In genomic region chrX:119636419-119636818, GRCh38 we compare ENCODE assay signal across 15 cellular contexts. TPM values are rescaled to one million over a fixed set of nuclear protein-coding genes. Genes with fewer than 3 reads are reported as not detected.
DNase-seq lines count a peak whose midpoint lies in the region; ATAC-seq, FAIRE-seq and TF ChIP-seq lines count a peak whose summit lies in the region.
"Had no signal": no experiment of that assay in that cellular context is flagged by ENCODE, and none has a peak within 500 bp of the region (broad histone marks: within the 10 kb centered on the region; RNA-seq: fewer than 3 reads in every experiment).

No MANE protein-coding gene starts in this region.

- H3K4me1 ChIP-seq in trophoblast cell (ENCODE audit: control insufficient read depth in 1 of 2, insufficient read depth in 2 of 2, low read length in 2 of 2), result no peaks in the 10 kb centered on the region

- H3K9me3 Mint-ChIP-seq in activated naive CD8-positive, alpha-beta T cell (ENCODE audit: low read depth), result no peaks in the 10 kb centered on the region

- no CpG with 5 or more reads among the region's 8 CpGs for WGBS in trophoblast cell (ENCODE audit: extremely low coverage, insufficient coverage, insufficient read length)

- H3K27me3 ChIP-seq in trophoblast cell (ENCODE audit: insufficient read depth, low read length), result no peaks in the 10 kb centered on the region

- peak; percentile 48 for ATAC-seq in GM19043 (IDR thresholded peaks at IDR 0.05; ENCODE audit: low read depth, unreplicated experiment)
- peak; percentile 49 for ATAC-seq in HG02798 (IDR thresholded peaks at IDR 0.05; ENCODE audit: poor library complexity, unreplicated experiment)
- no peak for ATAC-seq in Right ventricle myocardium superior (ENCODE audit: poor library complexity)
- ATAC-seq in left colon, result no peak

- no peak overlapping the region for H3K4me3 ChIP-seq in trophoblast cell (ENCODE audit: low read depth, low read length)
- H3K4me3 ChIP-seq: thoracic aorta had no signal

- H4K91ac ChIP-seq in trophoblast cell (ENCODE audit: low read depth, low read length), result no peak overlapping the region

- H3K9me3 ChIP-seq in trophoblast cell (ENCODE audit: insufficient read depth, low read depth, low read length), result no peaks in the 10 kb centered on the region
- H3K9me3 ChIP-seq: thoracic aorta had no signal

- peaks cover 2% of the 10 kb centered on the region for H3K36me3 Mint-ChIP-seq in activated naive CD8-positive, alpha-beta T cell

- no peak overlapping the region for H2AFZ ChIP-seq in trophoblast cell (ENCODE audit: insufficient read depth, low read length, poor library complexity)

- H3K4me3 Mint-ChIP-seq in activated naive CD8-positive, alpha-beta T cell, result no peak overlapping the region

- H3K27me3 Mint-ChIP-seq in activated naive CD8-positive, alpha-beta T cell, result no peaks in the 10 kb centered on the region

- peak; percentile 84 for FAIRE-seq in GM12891 (lab: Jason Lieb, UNC)

- no peaks in the 10 kb centered on the region for H3K79me2 ChIP-seq in trophoblast cell (ENCODE audit: control insufficient read depth, insufficient read depth, low read length, poor library complexity)

- no peak overlapping the region for H4K8ac ChIP-seq in trophoblast cell (ENCODE audit: low read depth, low read length)

- peaks cover 29 to 49% of the 10 kb centered on the region in 2 experiments for H3K36me3 ChIP-seq in trophoblast cell (ENCODE audit: control insufficient read depth in 1 of 2, insufficient read depth in 2 of 2, low read length in 2 of 2)
- H3K36me3 ChIP-seq: thoracic aorta had no signal

- H3K23ac ChIP-seq in trophoblast cell (ENCODE audit: low read length), result no peak overlapping the region

- no peak overlapping the region for H3K9ac ChIP-seq in trophoblast cell (ENCODE audit: low read length)

- no peak for DNase-seq in GM12891 (ENCODE audit: insufficient read length, low spot score)
- no peak for DNase-seq in Right ventricle myocardium superior
- DNase-seq in cerebellar nuclear complex (lab: John Stamatoyannopoulos, UW), result no peak
- DNase-seq in trophoblast cell, result no peak
- DNase-seq in left colon, result no peak
- DNase-seq: GOT3; hippocampal formation; mesenchymal stem cell; MV-4-11; NCI-H774; stimulated activated CD4-positive, alpha-beta T cell treated with anti-CD3 and anti-CD28 coated beads, Interleukin-2, amount 100 ng/mL, for 48 hours had no signal

- H3K79me1 ChIP-seq in trophoblast cell (ENCODE audit: low read length), result no peaks in the 10 kb centered on the region

- H2BK120ac ChIP-seq in trophoblast cell (ENCODE audit: insufficient read depth, low read length, poor library complexity), result no peak overlapping the region

- H3K4me2 ChIP-seq in trophoblast cell (ENCODE audit: low read length), result no peak overlapping the region

- no peak overlapping the region for H2BK5ac ChIP-seq in trophoblast cell (ENCODE audit: low read depth, low read length, poor library complexity)

- no peak for TF ChIP-seq POLR2A in GM12891 (IDR thresholded peaks at IDR 0.05; ENCODE audit: low read depth, low read length)

- no peak overlapping the region for H4K12ac ChIP-seq in trophoblast cell (ENCODE audit: low read depth, low read length)

- no peak overlapping the region for H3K18ac ChIP-seq in trophoblast cell (ENCODE audit: low read length)

- H3K4me1 Mint-ChIP-seq in activated naive CD8-positive, alpha-beta T cell (ENCODE audit: low read depth), result peaks cover 11% of the 10 kb centered on the region

- no peak overlapping the region for H2BK12ac ChIP-seq in trophoblast cell (ENCODE audit: low read length)

- peak overlapping the region; percentile 93 for H3K27ac Mint-ChIP-seq in activated naive CD8-positive, alpha-beta T cell

- no peak overlapping the region for H2AK5ac ChIP-seq in trophoblast cell (ENCODE audit: low read length)

- H3K4ac ChIP-seq in trophoblast cell (ENCODE audit: low read depth, low read length), result no peak overlapping the region

- H3K14ac ChIP-seq in trophoblast cell (ENCODE audit: low read length), result no peak overlapping the region

- no peak overlapping the region for H3K27ac ChIP-seq in trophoblast cell (ENCODE audit: low read depth, low read length)
- H3K27ac ChIP-seq: thoracic aorta had no signal

- intact Hi-C loops in Right ventricle myocardium superior (cut with DNase I) (no loop called here), left colon (cut with DNase I, micrococcal nuclease) (no loop called here)

TF ChIP-seq in GM12891, 5 proteins besides CTCF, POLR2A, EP300 and RAD21:
- TF ChIP-seq TAF1 (IDR thresholded peaks at IDR 0.05; ENCODE audit: low read depth, low read length) (no peak), POLR2AphosphoS5 (IDR thresholded peaks at IDR 0.05; ENCODE audit: low read depth, low read length) (no peak), PAX5 (IDR thresholded peaks at IDR 0.05; ENCODE audit: insufficient read depth, low read length, severe bottlenecking) (no peak), POU2F2 (IDR thresholded peaks at IDR 0.05; ENCODE audit: low read depth, low read length) (no peak), SPI1 (IDR thresholded peaks at IDR 0.05; ENCODE audit: low read depth, low read length) (peak; percentile 55)
TF ChIP-seq in GM12891: peak in this region for 1.

RNA-seq across cellular contexts. Expression of gene NKRF, which starts 30.2 kb away (rescaled TPM):
- 7.9 TPM for polyA plus RNA-seq in GM12891 (2012; ENCODE audit: low read depth, missing spikeins)
- total RNA-seq in Right ventricle myocardium superior (4.6 TPM), left colon (1 to 10 TPM; 5.5 to 5.7 TPM)
- 9.7 and 10.1 TPM in 2 replicates for polyA plus RNA-seq in trophoblast cell (2013)

RNA-seq across cellular contexts. Expression of gene SEPTIN6, which starts 56.5 kb away (rescaled TPM):
- polyA plus RNA-seq in GM12891 (2012; ENCODE audit: low read depth, missing spikeins), result 245 TPM
- 6.6 TPM for total RNA-seq in Right ventricle myocardium superior
- 83.6 and 84.6 TPM in 2 replicates for polyA plus RNA-seq in trophoblast cell (2013)
- total RNA-seq in left colon, result 10 to 100 TPM; 11.8 to 15.8 TPM

Comparison
In these comparisons a context has a peak if more than half of its experiments do, and no peak if none do; other contexts are left out.
1. ATAC-seq: peak in GM19043 (single experiment) and HG02798 (single experiment); none in Right ventricle myocardium superior (single experiment) and left colon (single experiment).